In genomic region chr1:85258536-85259117, GRCh38 we compare ENCODE assay signal across 8 cellular contexts. TPM values are rescaled to one million over a fixed set of nuclear protein-coding genes. Genes with fewer than 3 reads are reported as not detected.
DNase-seq lines count a peak whose midpoint lies in the region; ATAC-seq, FAIRE-seq and TF ChIP-seq lines count a peak whose summit lies in the region.

No MANE protein-coding gene starts in this region.

- no peak overlapping the region for H3K27ac ChIP-seq in kidney (ENCODE audit: low read depth in 2 of 2, low read length in 2 of 2)
- H3K27ac ChIP-seq in thoracic aorta: peak overlapping the region in 1 of 2 donors; percentile 79

- peak overlapping the region; percentile 96 for H3K4me3 Mint-ChIP-seq in T-helper 1 cell treated with Interleukin-12 subunit alpha and Interleukin-12 subunit beta and Interleukin-4 antibody, amounts not matched to agents 30 μg/mL and 1 μg/mL, for 36 hours
- peak overlapping the region; percentile 97 for H3K4me3 Mint-ChIP-seq in activated naive CD8-positive, alpha-beta T cell treated with anti-CD3 and anti-CD28 coated beads, Interleukin-2, amount 10 ng/mL, durations not matched to agents 7 days and 5 days

- POLR2A ChIA-PET in activated naive CD8-positive, alpha-beta T cell treated with anti-CD3 and anti-CD28 coated beads, Interleukin-2, amount 10 ng/mL, durations not matched to agents 7 days and 5 days (lab: Charles Lee): interaction anchor here (0.6 to 3.1 kb wide), 15 partner anchors 8 to 685 kb away, joined by 3 to 33 read pairs (median 3); partner anchors contain the start of genes BCL10, CTBS, MCOLN2 and SYDE2

- in situ Hi-C loops in ACHN (cut with HindIII; ENCODE audit: low pct_ligation_motif_present, low pct_unique_long_range_greater_than_20kb, low sequenced_read_pairs): no loop called here

- no peaks in the 10 kb centered on the region for H3K27me3 ChIP-seq in thoracic aorta (replicated peaks; ENCODE audit: insufficient read depth)

- H3K4me1 Mint-ChIP-seq in T-helper 1 cell treated with Interleukin-12 subunit alpha and Interleukin-12 subunit beta and Interleukin-4 antibody, amounts not matched to agents 30 μg/mL and 1 μg/mL, for 36 hours (ENCODE audit: low read depth): peaks cover 33% of the 10 kb centered on the region
- peaks cover 26% of the 10 kb centered on the region for H3K4me1 Mint-ChIP-seq in activated naive CD8-positive, alpha-beta T cell treated with anti-CD3 and anti-CD28 coated beads, Interleukin-2, amount 10 ng/mL, durations not matched to agents 7 days and 5 days

- no peak for DNase-seq in T-helper 1 cell
- no peak for DNase-seq in activated naive CD8-positive, alpha-beta T cell treated with anti-CD3 and anti-CD28 coated beads, Interleukin-2, amount 10 ng/mL, durations not matched to agents 7 days and 5 days
- no peak for DNase-seq in kidney
- no peak for DNase-seq in thoracic aorta (ENCODE audit: low spot score)
- DNase-seq in ACHN: no peak

- H3K27me3 Mint-ChIP-seq in T-helper 1 cell treated with Interleukin-12 subunit alpha and Interleukin-12 subunit beta and Interleukin-4 antibody, amounts not matched to agents 30 μg/mL and 1 μg/mL, for 36 hours (ENCODE audit: low read depth): no peaks in the 10 kb centered on the region
- no peaks in the 10 kb centered on the region for H3K27me3 Mint-ChIP-seq in activated naive CD8-positive, alpha-beta T cell treated with anti-CD3 and anti-CD28 coated beads, Interleukin-2, amount 10 ng/mL, durations not matched to agents 7 days and 5 days

- no peak for FAIRE-seq in kidney (lab: Jason Lieb, UNC)

- H3K9me3 Mint-ChIP-seq in T-helper 1 cell treated with Interleukin-12 subunit alpha and Interleukin-12 subunit beta and Interleukin-4 antibody, amounts not matched to agents 30 μg/mL and 1 μg/mL, for 36 hours: no peaks in the 10 kb centered on the region
- H3K9me3 Mint-ChIP-seq in activated naive CD8-positive, alpha-beta T cell treated with anti-CD3 and anti-CD28 coated beads, Interleukin-2, amount 10 ng/mL, durations not matched to agents 7 days and 5 days: peaks cover 3% of the 10 kb centered on the region

- peaks cover 6 to 17% of the 10 kb centered on the region in 2 donors for H3K4me1 ChIP-seq in kidney (ENCODE audit: control insufficient read depth in 1 of 2, insufficient read depth in 1 of 2, low read depth in 1 of 2, low read length in 2 of 2)
- H3K4me1 ChIP-seq in thoracic aorta (ENCODE audit: control insufficient read depth in 1 of 2, low read depth in 2 of 2): peaks cover 24 to 29% of the 10 kb centered on the region in 2 donors

- intact Hi-C loops in kidney (cut with DNase I): loop anchor here (5.0 kb wide), 1 partner anchor 151 kb away; no protein-coding TSS in a partner anchor

- H3K9me3 ChIP-seq in kidney (ENCODE audit: control insufficient read depth in 1 of 2, low read length in 2 of 2) (no peaks in the 10 kb centered on the region), thoracic aorta (no peaks in the 10 kb centered on the region)

- ATAC-seq in activated naive CD8-positive, alpha-beta T cell treated with anti-CD3 and anti-CD28 coated beads, Interleukin-2, amount 10 ng/mL, durations not matched to agents 7 days and 5 days (ENCODE audit: low read depth): no peak
- ATAC-seq in thoracic aorta (ENCODE audit: insufficient number of reproducible peaks, low FRiP score, low read depth): no peak
- no peak for ATAC-seq in GM21447 (IDR thresholded peaks at IDR 0.05; ENCODE audit: unreplicated experiment)
- ATAC-seq in GM21390 (IDR thresholded peaks at IDR 0.05; ENCODE audit: unreplicated experiment): no peak

- H3K27ac Mint-ChIP-seq in T-helper 1 cell treated with Interleukin-12 subunit alpha and Interleukin-12 subunit beta and Interleukin-4 antibody, amounts not matched to agents 30 μg/mL and 1 μg/mL, for 36 hours: peak overlapping the region; percentile 92
- H3K27ac Mint-ChIP-seq in activated naive CD8-positive, alpha-beta T cell treated with anti-CD3 and anti-CD28 coated beads, Interleukin-2, amount 10 ng/mL, durations not matched to agents 7 days and 5 days: peak overlapping the region; percentile 98

- peak overlapping the region; percentile 88 to 92 for H3K4me3 ChIP-seq in kidney (ENCODE audit: low read length in 2 of 2)
- H3K4me3 ChIP-seq in thoracic aorta: peak overlapping the region; percentile 98

- H3K36me3 ChIP-seq in kidney (ENCODE audit: control insufficient read depth in 1 of 2, insufficient read depth in 2 of 2, low read length in 2 of 2): peaks cover 0 to 5% of the 10 kb centered on the region in 2 donors
- H3K36me3 ChIP-seq in thoracic aorta: peaks cover 6% of the 10 kb centered on the region

- H3K36me3 Mint-ChIP-seq in T-helper 1 cell treated with Interleukin-12 subunit alpha and Interleukin-12 subunit beta and Interleukin-4 antibody, amounts not matched to agents 30 μg/mL and 1 μg/mL, for 36 hours (ENCODE audit: low read depth): peaks cover 33% of the 10 kb centered on the region
- peaks cover 33% of the 10 kb centered on the region for H3K36me3 Mint-ChIP-seq in activated naive CD8-positive, alpha-beta T cell treated with anti-CD3 and anti-CD28 coated beads, Interleukin-2, amount 10 ng/mL, durations not matched to agents 7 days and 5 days

- TF ChIP-seq CTCF in kidney (IDR thresholded peaks at IDR 0.05; ENCODE audit: borderline replicate concordance, extremely low read depth, insufficient read depth) (no peak), thoracic aorta (IDR thresholded peaks at IDR 0.05) (no peak)

- H3K9ac ChIP-seq in kidney (ENCODE audit: low read length in 2 of 2): peak overlapping the region; percentile 2 to 88

RNA-seq across cellular contexts. Expression of gene C1orf52, which starts 0.8 kb away (rescaled TPM):
- 10 to 100 TPM; 31.2 to 35.7 TPM for total RNA-seq in activated naive CD8-positive, alpha-beta T cell treated with anti-CD3 and anti-CD28 coated beads, Interleukin-2, amount 10 ng/mL, durations not matched to agents 7 days and 5 days
- total RNA-seq in kidney (18.7 TPM), thoracic aorta (10 to 100 TPM; 20.7 to 28.7 TPM)
- polyA plus RNA-seq in kidney (ENCODE audit: insufficient read depth, low read depth, low replicate concordance): 15.0 TPM

RNA-seq across cellular contexts. Expression of gene BCL10, which starts 17.8 kb away (rescaled TPM):
- total RNA-seq in activated naive CD8-positive, alpha-beta T cell treated with anti-CD3 and anti-CD28 coated beads, Interleukin-2, amount 10 ng/mL, durations not matched to agents 7 days and 5 days: 10 to 100 TPM; 27.4 to 31.7 TPM
- total RNA-seq in kidney (27.1 TPM), thoracic aorta (10 to 100 TPM; 13.8 to 34.2 TPM)
- polyA plus RNA-seq in kidney (ENCODE audit: insufficient read depth, low read depth, low replicate concordance): 7.8 TPM

RNA-seq across cellular contexts. Expression of gene SYDE2, which starts 57.8 kb away (rescaled TPM):
- total RNA-seq in activated naive CD8-positive, alpha-beta T cell treated with anti-CD3 and anti-CD28 coated beads, Interleukin-2, amount 10 ng/mL, durations not matched to agents 7 days and 5 days: 1 to 10 TPM; 4.1 to 4.6 TPM
- total RNA-seq in kidney (7.0 TPM), thoracic aorta (10 to 100 TPM; 13.4 to 17.0 TPM)
- 1.3 TPM for polyA plus RNA-seq in kidney (ENCODE audit: insufficient read depth, low read depth, low replicate concordance)
